Comparison of ENCODE assay signal across 16 cellular contexts in the genomic region with DNA sequence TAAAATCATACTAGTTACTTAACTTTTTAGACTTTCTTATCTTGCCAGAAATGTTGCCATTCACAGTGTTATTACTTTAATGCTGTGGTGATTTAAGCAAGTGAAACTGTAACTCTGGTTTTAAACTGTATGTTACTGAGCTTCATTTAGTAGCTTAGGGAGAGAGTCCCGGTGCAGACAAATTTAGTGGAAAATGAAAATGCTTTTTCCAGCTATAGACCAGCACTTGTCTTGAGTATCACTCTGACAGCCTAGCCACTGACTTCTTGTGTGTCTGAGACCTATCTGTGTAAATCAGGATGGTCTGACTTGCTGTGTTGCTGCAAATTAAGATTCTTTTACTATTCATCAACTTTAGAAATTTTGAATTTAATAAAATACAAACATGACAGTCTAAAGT.
DNase-seq lines count a peak whose midpoint lies in the region; ATAC-seq and TF ChIP-seq lines count a peak whose summit lies in the region.
"Had no signal": no experiment of that assay in that cellular context is flagged by ENCODE, and none has a peak within 500 bp of the region (broad histone marks: within the 10 kb centered on the region; RNA-seq: fewer than 3 reads in every experiment).

No MANE protein-coding gene starts in this region.

- no peak overlapping the region for H3K4me3 Mint-ChIP-seq in activated CD8-positive, alpha-beta T cell treated with anti-CD3 and anti-CD28 coated beads, Interleukin-2, amount 10 ng/mL, durations not matched to agents 7 days and 5 days
- no peak overlapping the region for H3K4me3 Mint-ChIP-seq in activated T-cell treated with anti-CD3 and anti-CD28 coated beads, Interleukin-2, amount 50 U/mL, for 4 hours
- H3K4me3 Mint-ChIP-seq in stimulated activated memory B cell treated with anti-CD40 and anti-IgM and Interleukin-4, amounts not matched to agents 10 μg/mL and 1 μg/mL and 100 μg/mL, for 72 hours: no peak overlapping the region
- H3K4me3 Mint-ChIP-seq: naive thymus-derived CD4-positive, alpha-beta T cell had no signal

- TF ChIP-seq CTCF in A673 (conservative IDR thresholded peaks at IDR 0.05; ENCODE audit: low read depth, low read length) (no peak), astrocyte of the spinal cord (IDR thresholded peaks at IDR 0.05; ENCODE audit: low read depth, low read length) (no peak), heart right ventricle (IDR thresholded peaks at IDR 0.05) (no peak), psoas muscle (IDR thresholded peaks at IDR 0.05) (no peak)

- H3K9me3 ChIP-seq in A673 (ENCODE audit: low read depth, low read length, poor library complexity, severe bottlenecking) (no peaks in the 10 kb centered on the region), heart right ventricle (no peaks in the 10 kb centered on the region), psoas muscle (no peaks in the 10 kb centered on the region)
- H3K9me3 ChIP-seq: A549 had no signal

- H3K27ac ChIP-seq in A673 (ENCODE audit: low read depth, low read length, poor library complexity, severe bottlenecking) (peak overlapping the region; percentile 8), heart right ventricle (peak overlapping the region; percentile 64 to 87 (median 79)), psoas muscle (no peak overlapping the region)
- H3K27ac ChIP-seq: A549 had no signal

- in situ Hi-C loops in astrocyte of the spinal cord (cut with HindIII; ENCODE audit: low sequenced_read_pairs): no loop called here

- intact Hi-C loops in A673 (cut with micrococcal nuclease; ENCODE audit: unreplicated experiment): no loop called here
- intact Hi-C loops in heart right ventricle (cut with DNase I): loop anchor here in 4 of 10 donors (5.0 to 10.0 kb wide), 2 partner anchors 124 to 131 kb away; no protein-coding TSS in a partner anchor
- intact Hi-C loops in psoas muscle (cut with DNase I): no loop called here

- BruUV-seq in A673 (replicated peaks; lab: Mats Ljungman, UMichigan): no TSS peak

- H3K36me3 ChIP-seq in A673 (ENCODE audit: insufficient read depth, low read length, poor library complexity, severe bottlenecking): no peaks in the 10 kb centered on the region
- no peaks in the 10 kb centered on the region for H3K36me3 ChIP-seq in heart right ventricle
- H3K36me3 ChIP-seq in psoas muscle (ENCODE audit: insufficient read depth in 1 of 2, low read depth in 1 of 2): no peaks in the 10 kb centered on the region

- ATAC-seq in heart right ventricle (peak in 6 of 8 donors; percentile 8 to 46 (median 33)), psoas muscle (no peak)
- no peak for ATAC-seq in activated CD8-positive, alpha-beta T cell treated with anti-CD3 and anti-CD28 coated beads, Interleukin-2, amount 10 ng/mL, durations not matched to agents 7 days and 5 days
- ATAC-seq in activated T-cell treated with anti-CD3 and anti-CD28 coated beads, Interleukin-2, amount 50 U/mL, for 4 hours: no peak
- no peak for ATAC-seq in stimulated activated memory B cell treated with anti-CD40 and anti-IgM and Interleukin-4, amounts not matched to agents 10 μg/mL and 1 μg/mL and 100 μg/mL, for 72 hours
- ATAC-seq: A549; activated CD4-positive, CD25-positive, alpha-beta regulatory T cell treated with anti-CD3 and anti-CD28 coated beads, Interleukin-2, amount 50 U/mL, for 24 hours; naive thymus-derived CD4-positive, alpha-beta T cell had no signal

- DNase-seq in A673 (ENCODE audit: low spot score) (no peak), astrocyte of the spinal cord (ENCODE audit: low read depth, low spot score) (no peak), heart right ventricle (no peak), psoas muscle (no peak), mucosa of gallbladder (ENCODE audit: low spot score) (no peak)
- no peak for DNase-seq in activated CD8-positive, alpha-beta T cell treated with anti-CD3 and anti-CD28 coated beads, Interleukin-2, amount 10 ng/mL, durations not matched to agents 7 days and 5 days
- no peak for DNase-seq in activated T-cell treated with anti-CD3 and anti-CD28 coated beads, Interleukin-2, amount 50 U/mL, for 4 hours
- DNase-seq: activated T-cell treated with anti-CD3 and anti-CD28 coated beads for 4 hours; COR-L47; GF-D8; naive thymus-derived CD4-positive, alpha-beta T cell; NCI-H1048; NCI-H2227 treated with DMSO at 0.1 percent for 48 hours had no signal

- POLR2A ChIA-PET in A673 (lab: Charles Lee; ENCODE audit: low non-redundant PET): no interaction called here
- POLR2A ChIA-PET in activated CD8-positive, alpha-beta T cell treated with anti-CD3 and anti-CD28 coated beads, Interleukin-2, amount 10 ng/mL, durations not matched to agents 7 days and 5 days (lab: Charles Lee): no interaction called here

- H3K4me1 ChIP-seq in A673 (ENCODE audit: insufficient read depth, low read length, poor library complexity, severe bottlenecking): peaks cover 18% of the 10 kb centered on the region
- peaks cover 0 to 5% (median 0%) of the 10 kb centered on the region in 9 donors for H3K4me1 ChIP-seq in heart right ventricle
- no peaks in the 10 kb centered on the region for H3K4me1 ChIP-seq in psoas muscle
- H3K4me1 ChIP-seq: A549 had no signal

- no peaks in the 10 kb centered on the region for H3K9me3 Mint-ChIP-seq in activated CD8-positive, alpha-beta T cell treated with anti-CD3 and anti-CD28 coated beads, Interleukin-2, amount 10 ng/mL, durations not matched to agents 7 days and 5 days (ENCODE audit: insufficient read depth)
- no peaks in the 10 kb centered on the region for H3K9me3 Mint-ChIP-seq in activated T-cell treated with anti-CD3 and anti-CD28 coated beads, Interleukin-2, amount 50 U/mL, for 4 hours
- no peaks in the 10 kb centered on the region for H3K9me3 Mint-ChIP-seq in stimulated activated memory B cell treated with anti-CD40 and anti-IgM and Interleukin-4, amounts not matched to agents 10 μg/mL and 1 μg/mL and 100 μg/mL, for 72 hours
- H3K9me3 Mint-ChIP-seq: naive thymus-derived CD4-positive, alpha-beta T cell had no signal

- H3K27ac Mint-ChIP-seq in activated CD8-positive, alpha-beta T cell treated with anti-CD3 and anti-CD28 coated beads, Interleukin-2, amount 10 ng/mL, durations not matched to agents 7 days and 5 days: no peak overlapping the region
- no peak overlapping the region for H3K27ac Mint-ChIP-seq in stimulated activated memory B cell treated with anti-CD40 and anti-IgM and Interleukin-4, amounts not matched to agents 10 μg/mL and 1 μg/mL and 100 μg/mL, for 72 hours
- H3K27ac Mint-ChIP-seq: naive thymus-derived CD4-positive, alpha-beta T cell had no signal

- WGBS in heart right ventricle, 2 donors: 16 to 36% methylated on average over 1 of the region's 1 CpG
- 13 to 39% (median 21%) methylated on average over 1 of the region's 1 CpG for WGBS in psoas muscle, 3 donors

- no peaks in the 10 kb centered on the region for H3K27me3 Mint-ChIP-seq in activated CD8-positive, alpha-beta T cell treated with anti-CD3 and anti-CD28 coated beads, Interleukin-2, amount 10 ng/mL, durations not matched to agents 7 days and 5 days (ENCODE audit: low read depth)
- H3K27me3 Mint-ChIP-seq in activated T-cell treated with anti-CD3 and anti-CD28 coated beads, Interleukin-2, amount 50 U/mL, for 4 hours (ENCODE audit: low read depth): no peaks in the 10 kb centered on the region
- H3K27me3 Mint-ChIP-seq in stimulated activated memory B cell treated with anti-CD40 and anti-IgM and Interleukin-4, amounts not matched to agents 10 μg/mL and 1 μg/mL and 100 μg/mL, for 72 hours: no peaks in the 10 kb centered on the region

- H3K27me3 ChIP-seq in A673 (replicated peaks; ENCODE audit: insufficient read depth, low read depth, low read length, poor library complexity): no peaks in the 10 kb centered on the region
- H3K27me3 ChIP-seq in heart right ventricle: no peaks in the 10 kb centered on the region
- no peaks in the 10 kb centered on the region for H3K27me3 ChIP-seq in psoas muscle (ENCODE audit: insufficient read depth in 3 of 3, low read length in 2 of 3)

- H3K4me3 ChIP-seq in A673 (ENCODE audit: low read depth, low read length, poor library complexity, severe bottlenecking): no peak overlapping the region
- H3K4me3 ChIP-seq in astrocyte of the spinal cord (ENCODE audit: low read depth, low read length): peak overlapping the region; percentile 10
- H3K4me3 ChIP-seq in heart right ventricle: peak overlapping the region in 9 of 10 donors; percentile 38 to 67 (median 54)
- peak overlapping the region; percentile 33 for H3K4me3 ChIP-seq in psoas muscle
- H3K4me3 ChIP-seq: A549 had no signal

- H3K36me3 Mint-ChIP-seq in activated CD8-positive, alpha-beta T cell treated with anti-CD3 and anti-CD28 coated beads, Interleukin-2, amount 10 ng/mL, durations not matched to agents 7 days and 5 days (ENCODE audit: low read depth): no peaks in the 10 kb centered on the region
- H3K36me3 Mint-ChIP-seq in activated T-cell treated with anti-CD3 and anti-CD28 coated beads, Interleukin-2, amount 50 U/mL, for 4 hours (ENCODE audit: insufficient read depth): no peaks in the 10 kb centered on the region
- no peaks in the 10 kb centered on the region for H3K36me3 Mint-ChIP-seq in stimulated activated memory B cell treated with anti-CD40 and anti-IgM and Interleukin-4, amounts not matched to agents 10 μg/mL and 1 μg/mL and 100 μg/mL, for 72 hours
- H3K36me3 Mint-ChIP-seq: naive thymus-derived CD4-positive, alpha-beta T cell had no signal

- no peaks in the 10 kb centered on the region for H3K4me1 Mint-ChIP-seq in activated CD8-positive, alpha-beta T cell treated with anti-CD3 and anti-CD28 coated beads, Interleukin-2, amount 10 ng/mL, durations not matched to agents 7 days and 5 days (ENCODE audit: low read depth)
- no peaks in the 10 kb centered on the region for H3K4me1 Mint-ChIP-seq in activated T-cell treated with anti-CD3 and anti-CD28 coated beads, Interleukin-2, amount 50 U/mL, for 4 hours (ENCODE audit: low read depth)
- H3K4me1 Mint-ChIP-seq in stimulated activated memory B cell treated with anti-CD40 and anti-IgM and Interleukin-4, amounts not matched to agents 10 μg/mL and 1 μg/mL and 100 μg/mL, for 72 hours: no peaks in the 10 kb centered on the region

- CTCF ChIA-PET in A673 (lab: Charles Lee): no interaction called here
- CTCF ChIA-PET in activated CD8-positive, alpha-beta T cell treated with anti-CD3 and anti-CD28 coated beads, Interleukin-2, amount 10 ng/mL, durations not matched to agents 7 days and 5 days (lab: Charles Lee): interaction anchor here (0.9 kb wide), 1 partner anchor 27 kb away, joined by 3 read pairs; no protein-coding TSS in a partner anchor

Comparison
In these comparisons a context has a peak if more than half of its experiments do, and no peak if none do; other contexts are left out.
1. ATAC-seq: peak in heart right ventricle (6 of 8); none in psoas muscle (0 of 4), activated CD8-positive, alpha-beta T cell treated with anti-CD3 and anti-CD28 coated beads, Interleukin-2, amount 10 ng/mL, durations not matched to agents 7 days and 5 days (single experiment), activated T-cell treated with anti-CD3 and anti-CD28 coated beads, Interleukin-2, amount 50 U/mL, for 4 hours (0 of 2) and stimulated activated memory B cell treated with anti-CD40 and anti-IgM and Interleukin-4, amounts not matched to agents 10 μg/mL and 1 μg/mL and 100 μg/mL, for 72 hours (single experiment).